In genomic region chr3:8869613-8870012, GRCh38 we compare ENCODE assay signal across 11 cellular contexts.
A peak's percentile ranks its signal among the peaks of the same experiment; 100 is the strongest.
DNase-seq lines count a peak whose midpoint lies in the region; ATAC-seq, FAIRE-seq and TF ChIP-seq lines count a peak whose summit lies in the region.
"Had no signal": no experiment of that assay in that cellular context is flagged by ENCODE, and none has a peak within 500 bp of the region (broad histone marks: within the 10 kb centered on the region; RNA-seq: fewer than 3 reads in every experiment).

No MANE protein-coding gene starts in this region.

- ATAC-seq in HepG2: peak; percentile 79
- ATAC-seq in HG03175 (IDR thresholded peaks at IDR 0.05; ENCODE audit: unreplicated experiment): no peak
- ATAC-seq in GM23338: no peak

- H3K27ac ChIP-seq in HUES48 (ENCODE audit: low read depth, low read length) (peak overlapping the region; percentile 64), mammary epithelial cell (ENCODE audit: insufficient read depth, low read depth, low read length) (peak overlapping the region; percentile 97), HepG2 (ENCODE audit: extremely low read length, insufficient read depth, low read length) (no peak overlapping the region), GM23338 (ENCODE audit: low read depth) (no peak overlapping the region)
- H3K27ac ChIP-seq: suprapubic skin had no signal

- 5% methylated on average over 2 of the region's 2 CpGs for WGBS in mammary epithelial cell (ENCODE audit: low coverage, missing lambda C conversion rate)
- 52% methylated on average over 2 of the region's 2 CpGs for WGBS in HepG2 (ENCODE audit: low lambda C conversion rate)

- no peak for TF ChIP-seq CTCF in mammary epithelial cell (conservative IDR thresholded peaks at IDR 0.05 in 1 of 2, IDR thresholded peaks at IDR 0.05 in 1 of 2; ENCODE audit: extremely low read depth in 1 of 2, insufficient read depth in 1 of 2, low read depth in 1 of 2, low read length in 2 of 2)
- no peak for TF ChIP-seq CTCF in HepG2 (CRISPR knock-in tag; IDR thresholded peaks at IDR 0.05)
- TF ChIP-seq CTCF in GM23338 (conservative IDR thresholded peaks at IDR 0.05; ENCODE audit: low read depth in 2 of 2): no peak

- H3K27me3 ChIP-seq in HUES48 (ENCODE audit: control insufficient read depth, insufficient read depth, low read length): no peaks in the 10 kb centered on the region
- H3K27me3 ChIP-seq in mammary epithelial cell (ENCODE audit: insufficient read depth, low read length): no peaks in the 10 kb centered on the region
- H3K27me3 ChIP-seq in HepG2 (ENCODE audit: control insufficient read depth in 1 of 2, insufficient read depth in 2 of 2, low read length in 2 of 2): no peaks in the 10 kb centered on the region
- H3K27me3 ChIP-seq in GM23338 (ENCODE audit: insufficient read depth): no peaks in the 10 kb centered on the region
- H3K27me3 ChIP-seq: suprapubic skin had no signal

- no peaks in the 10 kb centered on the region for H3F3A ChIP-seq in GM23338 (replicated peaks; ENCODE audit: low read depth)

- TF ChIP-seq EP300 in HepG2 (IDR thresholded peaks at IDR 0.05; ENCODE audit: low read depth in 2 of 2, low read length in 2 of 2) (no peak), HepG2 (CRISPR knock-in tag; IDR thresholded peaks at IDR 0.05; ENCODE audit: borderline replicate concordance) (no peak)

- H2AFZ ChIP-seq in mammary epithelial cell (ENCODE audit: low read depth, low read length) (no peak overlapping the region), HepG2 (ENCODE audit: low read length) (no peak overlapping the region), GM23338 (no peak overlapping the region)

- H3K27me3 Mint-ChIP-seq in GM23338 (ENCODE audit: insufficient read depth, low read depth, poor library complexity): peaks cover 5% of the 10 kb centered on the region
- H3K27me3 Mint-ChIP-seq: memory B cell had no signal

- no peaks in the 10 kb centered on the region for H3K9me3 ChIP-seq in HUES48 (ENCODE audit: control insufficient read depth, insufficient read depth, low read length)
- H3K9me3 ChIP-seq in mammary epithelial cell (replicated peaks; ENCODE audit: insufficient read depth, low read length): no peaks in the 10 kb centered on the region
- H3K9me3 ChIP-seq in HepG2 (ENCODE audit: low read length): no peaks in the 10 kb centered on the region
- H3K9me3 ChIP-seq: suprapubic skin had no signal

- H3K9me3 Mint-ChIP-seq in GM23338: no peaks in the 10 kb centered on the region

- CTCF ChIA-PET in mammary epithelial cell (lab: Charles Lee; ENCODE audit: low non-redundant PET): interaction anchor here (0.7 kb wide), 1 partner anchor 936 kb away, joined by 3 read pairs; no protein-coding TSS in a partner anchor
- CTCF ChIA-PET in HepG2 (lab: Yijun Ruan, JAX; ENCODE audit: low intra/inter-chr PET ratio, low total read pairs): no interaction called here

- H3K4me3 ChIP-seq in HUES48 (ENCODE audit: low read depth, low read length) (no peak overlapping the region), mammary epithelial cell (replicated peaks in 1 of 3; ENCODE audit: insufficient read depth in 1 of 3, low read depth in 2 of 3, low read length in 3 of 3) (no peak overlapping the region), HepG2 (replicated peaks in 1 of 3; ENCODE audit: insufficient read depth in 1 of 3, low read depth in 2 of 3, low read length in 3 of 3) (no peak overlapping the region), GM23338 (no peak overlapping the region)
- H3K4me3 ChIP-seq: suprapubic skin had no signal

- H4K20me1 ChIP-seq in mammary epithelial cell (ENCODE audit: insufficient read depth, low read length) (no peaks in the 10 kb centered on the region), HepG2 (ENCODE audit: insufficient read depth, low read length) (no peaks in the 10 kb centered on the region), GM23338 (replicated peaks; ENCODE audit: insufficient read depth) (no peaks in the 10 kb centered on the region; the same call in 1 of the 2 replicates)

- no peak overlapping the region for H3K4me3 Mint-ChIP-seq in GM23338
- H3K4me3 Mint-ChIP-seq: memory B cell had no signal

- FAIRE-seq in HepG2 (lab: Jason Lieb, UNC): peak; percentile 26

- POLR2A ChIA-PET in HepG2 (lab: Yijun Ruan, JAX): no interaction called here

- H3K4me1 Mint-ChIP-seq in GM23338: peaks cover 25% of the 10 kb centered on the region

- TF ChIP-seq RAD21 in HepG2 (CRISPR knock-in tag; IDR thresholded peaks at IDR 0.05): no peak

- H3K4me1 ChIP-seq in HUES48 (ENCODE audit: control insufficient read depth, insufficient read depth, low read length) (peaks cover 11% of the 10 kb centered on the region; the same call in 1 of the 2 replicates), mammary epithelial cell (ENCODE audit: insufficient read depth, low read length) (peaks cover 34% of the 10 kb centered on the region), HepG2 (ENCODE audit: insufficient read depth, low read length) (peaks cover 13% of the 10 kb centered on the region), GM23338 (ENCODE audit: insufficient read depth) (no peaks in the 10 kb centered on the region)
- H3K4me1 ChIP-seq: suprapubic skin had no signal

- BruUV-seq in mammary epithelial cell (replicated peaks; lab: Mats Ljungman, UMichigan): no TSS peak
- no TSS peak for BruUV-seq in HepG2 (replicated peaks; lab: Mats Ljungman, UMichigan)

- no peak overlapping the region for H3K9ac ChIP-seq in HUES48 (ENCODE audit: low read depth, low read length)
- peak overlapping the region; percentile 42 for H3K9ac ChIP-seq in mammary epithelial cell (ENCODE audit: insufficient read depth, low read length)
- no peak overlapping the region for H3K9ac ChIP-seq in HepG2 (ENCODE audit: insufficient read depth, low read depth, low read length)

- peak; percentile 91 for DNase-seq in AG08395 (ENCODE audit: low spot score)
- DNase-seq in mammary epithelial cell: peak; percentile 99
- peak; percentile 77 for DNase-seq in HepG2 (ENCODE audit: low spot score)
- DNase-seq in RPMI8226: no peak
- no peak for DNase-seq in NCI-H2227 treated with DMSO at 0.1 percent for 48 hours (lab: John Stamatoyannopoulos, UW)
- no peak for DNase-seq in GM23338 (ENCODE audit: low spot score)
- DNase-seq: NCI-H774 had no signal

- dilution Hi-C loops in mammary epithelial cell (cut with HindIII; ENCODE audit: low sequenced_read_pairs): no loop called here

- TF ChIP-seq POLR2A in HepG2 (IDR thresholded peaks at IDR 0.05; ENCODE audit: insufficient read depth in 1 of 2, low read depth in 2 of 2, low read length in 2 of 2): no peak

- H3K4me2 ChIP-seq in mammary epithelial cell (ENCODE audit: insufficient read depth, low read depth, low read length) (peak overlapping the region; percentile 61), HepG2 (ENCODE audit: low read depth, low read length) (no peak overlapping the region), GM23338 (no peak overlapping the region)

- H3K36me3 Mint-ChIP-seq in GM23338 (ENCODE audit: low read depth): peaks cover 3% of the 10 kb centered on the region; the same call in 2 of the 3 replicates
- H3K36me3 Mint-ChIP-seq: memory B cell had no signal

- H3K36me3 ChIP-seq in HUES48 (ENCODE audit: control insufficient read depth, insufficient read depth, low read length) (no peaks in the 10 kb centered on the region), mammary epithelial cell (ENCODE audit: insufficient read depth, low read length) (no peaks in the 10 kb centered on the region), HepG2 (replicated peaks in 1 of 2; ENCODE audit: control insufficient read depth in 1 of 2, insufficient read depth in 2 of 2, low read length in 2 of 2) (no peaks in the 10 kb centered on the region), GM23338 (ENCODE audit: insufficient read depth) (no peaks in the 10 kb centered on the region)
- H3K36me3 ChIP-seq: suprapubic skin had no signal

- in situ Hi-C loops in mammary epithelial cell (cut with MboI; ENCODE audit: low sequenced_read_pairs in 2 of 2) (no loop called here), HepG2 (cut with HindIII; ENCODE audit: extremely low pct_ligation_motif_present, low pct_unique_long_range_greater_than_20kb) (no loop called here)

- intact Hi-C loops in mammary epithelial cell (cut with micrococcal nuclease): no loop called here
- intact Hi-C loops in HepG2 (cut with micrococcal nuclease; ENCODE audit: unreplicated experiment): no loop called here

- H3K9me2 ChIP-seq in GM23338 (ENCODE audit: insufficient read depth): no peaks in the 10 kb centered on the region; the same call in 1 of the 2 replicates

- H3K27ac Mint-ChIP-seq in GM23338: no peak overlapping the region
- H3K27ac Mint-ChIP-seq: memory B cell had no signal

- H3K79me2 ChIP-seq in mammary epithelial cell (ENCODE audit: insufficient read depth, low read length) (no peaks in the 10 kb centered on the region), HepG2 (ENCODE audit: insufficient read depth, low read length) (no peaks in the 10 kb centered on the region), GM23338 (replicated peaks; ENCODE audit: insufficient read depth) (no peaks in the 10 kb centered on the region)

TF ChIP-seq in HepG2, 621 proteins besides CTCF, POLR2A, EP300 and RAD21 (continues in another document):
- TF ChIP-seq TEAD3 (CRISPR knock-in tag; optimal IDR thresholded peaks at IDR 0.05; ENCODE audit: borderline replicate concordance) (peak; percentile 84), FOSL2 (CRISPR knock-in tag; IDR thresholded peaks at IDR 0.05) (peak; percentile 84), MXD3 (CRISPR knock-in tag; IDR thresholded peaks at IDR 0.05) (no peak)

TF ChIP-seq in GM23338, 12 proteins besides CTCF, POLR2A, EP300 and RAD21 (continues in another document):
- no peak for TF ChIP-seq ZNF331 (CRISPR knock-in tag; IDR thresholded peaks at IDR 0.05; ENCODE audit: low read depth)
- TF ChIP-seq POLR2AphosphoS5 (IDR thresholded peaks at IDR 0.05; ENCODE audit: low read depth): no peak
- no peak for TF ChIP-seq CREB1 (CRISPR knock-in tag; IDR thresholded peaks at IDR 0.05; ENCODE audit: low read depth)
- no peak for TF ChIP-seq JUNB (IDR thresholded peaks at IDR 0.05; ENCODE audit: unreplicated experiment)
- no peak for TF ChIP-seq STAT1 (IDR thresholded peaks at IDR 0.05; ENCODE audit: unreplicated experiment)

Comparison
In these comparisons a context has a peak if more than half of its experiments do, and no peak if none do; other contexts are left out.
1. DNase-seq: peak in AG08395 (single experiment), mammary epithelial cell (single experiment) and HepG2 (single experiment); none in RPMI8226 (single experiment), NCI-H2227 treated with DMSO at 0.1 percent for 48 hours (single experiment) and GM23338 (single experiment).
2. H3K27ac ChIP-seq: peak in HUES48 (single experiment) and mammary epithelial cell (single experiment); none in HepG2 (single experiment) and GM23338 (single experiment).